In the genomic region with DNA sequence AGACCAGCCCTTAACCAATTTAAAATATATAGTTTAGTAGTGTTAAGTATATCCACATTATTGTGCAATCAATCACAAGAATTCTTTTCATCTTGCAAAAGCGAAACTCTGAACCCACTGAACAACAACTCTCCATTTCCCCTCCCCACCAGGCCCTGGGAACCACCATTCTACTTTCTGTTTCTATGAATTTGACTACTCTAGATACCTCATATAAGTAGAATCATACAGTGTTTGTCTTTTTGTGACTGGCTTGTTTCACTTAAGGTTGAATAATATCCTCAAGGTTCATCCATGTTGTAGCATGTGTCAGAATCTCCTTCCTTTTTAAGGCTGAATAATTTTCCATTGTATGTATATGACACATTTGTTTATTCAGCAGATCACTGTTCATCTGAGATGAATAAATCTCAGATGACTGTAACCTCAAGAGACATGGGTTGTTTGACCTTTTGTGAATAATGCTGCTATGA, we compare ENCODE assay signal across 8 cellular contexts. TPM values are rescaled to one million over a fixed set of nuclear protein-coding genes. Genes with fewer than 3 reads are reported as not detected.
DNase-seq lines count a peak whose midpoint lies in the region; ATAC-seq and TF ChIP-seq lines count a peak whose summit lies in the region.

No MANE protein-coding gene starts in this region.

- peak; percentile 30 for ATAC-seq in CD4-positive, alpha-beta T cell (ENCODE audit: poor library complexity)
- ATAC-seq in GM21786 (IDR thresholded peaks at IDR 0.05; ENCODE audit: unreplicated experiment) (peak; percentile 48), left ventricle myocardium superior (no peak)

- no peaks in the 10 kb centered on the region for H3K27me3 ChIP-seq in CD4-positive, alpha-beta T cell (ENCODE audit: control insufficient read depth, insufficient read depth, low read length)

- H3K9me3 ChIP-seq in CD4-positive, alpha-beta T cell (ENCODE audit: control insufficient read depth, low read length) = no peaks in the 10 kb centered on the region

- H3K27ac Mint-ChIP-seq in CD4-positive, alpha-beta T cell = peak overlapping the region; percentile 89
- H3K27ac Mint-ChIP-seq in activated naive CD4-positive, alpha-beta T cell treated with anti-CD3 and anti-CD28 coated beads, Interleukin-2, amount 10 ng/mL, durations not matched to agents 7 days and 5 days = peak overlapping the region; percentile 99

- H3K27me3 Mint-ChIP-seq in CD4-positive, alpha-beta T cell = no peaks in the 10 kb centered on the region
- H3K27me3 Mint-ChIP-seq in activated naive CD4-positive, alpha-beta T cell treated with anti-CD3 and anti-CD28 coated beads, Interleukin-2, amount 10 ng/mL, durations not matched to agents 7 days and 5 days = no peaks in the 10 kb centered on the region

- CTCF ChIA-PET in CD4-positive, alpha-beta T cell (lab: Charles Lee) = interaction anchor here (1.0 to 2.0 kb wide), 2 partner anchors 9 to 101 kb away, joined by 4 to 7 read pairs; partner anchors contain the start of gene SOS1
- CTCF ChIA-PET in activated naive CD4-positive, alpha-beta T cell treated with anti-CD3 and anti-CD28 coated beads, Interleukin-2, amount 10 ng/mL, durations not matched to agents 7 days and 5 days (lab: Charles Lee) = interaction anchor here (0.8 to 4.6 kb wide), 4 partner anchors 82 to 100 kb away, joined by 3 to 31 read pairs (median 3); no protein-coding TSS in a partner anchor

- no peaks in the 10 kb centered on the region for H3K9me3 Mint-ChIP-seq in CD4-positive, alpha-beta T cell
- no peaks in the 10 kb centered on the region for H3K9me3 Mint-ChIP-seq in activated naive CD4-positive, alpha-beta T cell treated with anti-CD3 and anti-CD28 coated beads, Interleukin-2, amount 10 ng/mL, durations not matched to agents 7 days and 5 days

- TF ChIP-seq CTCF in CD4-positive, alpha-beta T cell (IDR thresholded peaks at IDR 0.05) = no peak

- intact Hi-C loops in CD4-positive, alpha-beta T cell (cut with DNase I, micrococcal nuclease) = loop anchor here in 1 of 2 experiments (10.0 kb wide), 3 partner anchors 306 to 744 kb away; partner anchors contain the start of genes GEMIN6 and MAP4K3
- intact Hi-C loops in left ventricle myocardium superior (cut with micrococcal nuclease) = no loop called here

- H3K4me3 Mint-ChIP-seq in CD4-positive, alpha-beta T cell = peak overlapping the region; percentile 37
- peak overlapping the region; percentile 43 for H3K4me3 Mint-ChIP-seq in activated naive CD4-positive, alpha-beta T cell treated with anti-CD3 and anti-CD28 coated beads, Interleukin-2, amount 10 ng/mL, durations not matched to agents 7 days and 5 days

- peak overlapping the region; percentile 68 for H3K27ac ChIP-seq in CD4-positive, alpha-beta T cell (ENCODE audit: low read depth, low read length)

- DNase-seq in CD4-positive, alpha-beta T cell = peak; percentile 27 to 65 (median 38)
- DNase-seq in NAMALWA (ENCODE audit: low spot score) (peak; percentile 85), HUDEP-2 (lab: John Stamatoyannopoulos, UW; ENCODE audit: unreplicated experiment in 76 of 76) (no peak), NCI-H187 (lab: John Stamatoyannopoulos, UW) (no peak), left ventricle myocardium superior (no peak)
- peak; percentile 87 for DNase-seq in activated naive CD4-positive, alpha-beta T cell treated with anti-CD3 and anti-CD28 coated beads, Interleukin-2, amount 10 ng/mL, durations not matched to agents 7 days and 5 days
- DNase-seq in stimulated activated CD4-positive, alpha-beta T cell treated with anti-CD3 and anti-CD28 coated beads, Interleukin-4, amount 100 ng/mL, for 4 hours = peak; percentile 38 to 74

- POLR2A ChIA-PET in CD4-positive, alpha-beta T cell (lab: Charles Lee) = interaction anchor here (0.8 to 7.0 kb wide), 6 partner anchors 8 to 378 kb away, joined by 3 to 99 read pairs (median 4); partner anchors contain the start of genes SOS1 and SRSF7

- H3K36me3 Mint-ChIP-seq in CD4-positive, alpha-beta T cell (ENCODE audit: low read depth) = peaks cover 10% of the 10 kb centered on the region
- H3K36me3 Mint-ChIP-seq in activated naive CD4-positive, alpha-beta T cell treated with anti-CD3 and anti-CD28 coated beads, Interleukin-2, amount 10 ng/mL, durations not matched to agents 7 days and 5 days = peaks cover 11% of the 10 kb centered on the region

- H3K4me1 Mint-ChIP-seq in CD4-positive, alpha-beta T cell (ENCODE audit: low read depth) = peaks cover 61% of the 10 kb centered on the region
- H3K4me1 Mint-ChIP-seq in activated naive CD4-positive, alpha-beta T cell treated with anti-CD3 and anti-CD28 coated beads, Interleukin-2, amount 10 ng/mL, durations not matched to agents 7 days and 5 days = peaks cover 86% of the 10 kb centered on the region

RNA-seq across cellular contexts. Expression of gene SOS1, which starts 8.1 kb away (rescaled TPM):
- total RNA-seq in CD4-positive, alpha-beta T cell = 10 to 100 TPM; 16.4 to 16.9 TPM
- total RNA-seq in left ventricle myocardium superior = 26.0 TPM

Comparison
In these comparisons a context has a peak if more than half of its experiments do, and no peak if none do; other contexts are left out.
1. DNase-seq: peak in CD4-positive, alpha-beta T cell (10 of 10), NAMALWA (single experiment), activated naive CD4-positive, alpha-beta T cell treated with anti-CD3 and anti-CD28 coated beads, Interleukin-2, amount 10 ng/mL, durations not matched to agents 7 days and 5 days (single experiment) and stimulated activated CD4-positive, alpha-beta T cell treated with anti-CD3 and anti-CD28 coated beads, Interleukin-4, amount 100 ng/mL, for 4 hours (2 of 2); none in HUDEP-2 (0 of 76), NCI-H187 (0 of 2) and left ventricle myocardium superior (single experiment).